In the genomic region with DNA sequence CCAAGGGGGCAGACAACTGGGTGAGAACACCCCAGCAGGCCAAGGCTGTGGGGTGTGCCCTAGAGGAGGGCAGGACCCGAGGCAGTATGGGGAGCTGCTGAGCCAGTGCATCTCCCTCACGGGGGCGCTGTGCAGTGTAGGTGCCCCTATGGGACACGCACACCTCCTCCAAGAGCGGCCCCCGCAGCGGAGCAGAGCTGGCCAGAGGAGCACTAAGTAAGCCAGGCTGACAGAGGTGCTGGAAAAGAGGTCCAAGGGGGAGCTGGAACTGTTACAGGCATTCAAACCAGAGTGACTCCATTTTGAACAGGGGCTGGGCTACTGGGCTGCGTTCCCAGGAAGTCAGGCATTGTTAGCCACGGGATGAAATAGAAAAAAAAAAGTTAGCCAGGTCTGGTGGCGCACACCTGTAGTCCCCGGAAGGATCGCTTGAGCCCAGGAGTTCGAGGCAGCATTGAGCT, we compare ENCODE assay signal across 8 cellular contexts. TPM values are rescaled to one million over a fixed set of nuclear protein-coding genes. Genes with fewer than 3 reads are reported as not detected.
DNase-seq lines count a peak whose midpoint lies in the region; ATAC-seq and TF ChIP-seq lines count a peak whose summit lies in the region.

No MANE protein-coding gene starts in this region.

- H3K9me3 ChIP-seq in AG04450 (ENCODE audit: control insufficient read depth, insufficient read depth, low read length) (no peaks in the 10 kb centered on the region; the same call in 1 of the 2 replicates), ovary (no peaks in the 10 kb centered on the region), thymus (ENCODE audit: control insufficient read depth) (no peaks in the 10 kb centered on the region)

- DNase-seq in AG04450 (ENCODE audit: low read depth, low spot score) (no peak), NCI-H69 (lab: John Stamatoyannopoulos, UW) (peak; percentile 72), fibroblast of the aortic adventitia (ENCODE audit: low read depth) (peak; percentile 20), ovary (peak; percentile 33 to 65 (median 50)), NCI-H446 treated with DMSO at 0.1 percent for 48 hours (lab: John Stamatoyannopoulos, UW) (no peak)
- peak; percentile 82 for DNase-seq in activated T-cell treated with anti-CD3 and anti-CD28 coated beads, Interleukin-2, amount 50 U/mL, for 1 hour

- CTCF ChIA-PET in AG04450 (lab: Charles Lee): interaction anchor here (0.9 to 3.5 kb wide), 12 partner anchors 9 to 220 kb away, joined by 3 to 14 read pairs (median 5); no protein-coding TSS in a partner anchor

- TF ChIP-seq EP300 in ovary (IDR thresholded peaks at IDR 0.05): no peak

- TF ChIP-seq CTCF in AG04450 (IDR thresholded peaks at IDR 0.05; ENCODE audit: low read depth, low read length): peak; percentile 22; the same call in 1 of the 2 replicates
- TF ChIP-seq CTCF in fibroblast of the aortic adventitia (IDR thresholded peaks at IDR 0.05; ENCODE audit: insufficient read depth, low read length): peak; percentile 26
- peak in 1 of 3 donors; percentile 13 for TF ChIP-seq CTCF in ovary (IDR thresholded peaks at IDR 0.05)

- H3K4me1 ChIP-seq in ovary (ENCODE audit: insufficient read depth) (no peaks in the 10 kb centered on the region), thymus (ENCODE audit: control insufficient read depth, insufficient read depth, low read length) (no peaks in the 10 kb centered on the region)

- H3K27ac ChIP-seq in AG04450 (ENCODE audit: low read depth, low read length) (no peak overlapping the region), ovary (no peak overlapping the region), thymus (ENCODE audit: low read depth) (no peak overlapping the region)

- peak; percentile 49 for ATAC-seq in GM18907 (IDR thresholded peaks at IDR 0.05; ENCODE audit: unreplicated experiment)

- H3K27me3 ChIP-seq in AG04450 (ENCODE audit: control insufficient read depth, insufficient read depth, low read length) (peaks cover 17% of the 10 kb centered on the region), ovary (no peaks in the 10 kb centered on the region), thymus (ENCODE audit: control insufficient read depth, insufficient read depth) (no peaks in the 10 kb centered on the region)

- POLR2A ChIA-PET in AG04450 (lab: Yijun Ruan, JAX): no interaction called here

- WGBS in ovary, 3 donors: 22 to 36% (median 24%) methylated on average over 13 of the region's 13 CpGs
- WGBS in thymus: 22% methylated on average over 13 of the region's 13 CpGs

- no peak for TF ChIP-seq POLR2A in ovary (IDR thresholded peaks at IDR 0.05)

- H3K4me3 ChIP-seq in AG04450 (ENCODE audit: low read depth, low read length) (peak overlapping the region; percentile 39), fibroblast of the aortic adventitia (ENCODE audit: low read depth, low read length) (peak overlapping the region; percentile 53), ovary (peak overlapping the region; percentile 35), thymus (ENCODE audit: low read length) (peak overlapping the region; percentile 58)

- no peaks in the 10 kb centered on the region for H3K36me3 ChIP-seq in ovary
- no peaks in the 10 kb centered on the region for H3K36me3 ChIP-seq in thymus (ENCODE audit: control insufficient read depth, insufficient read depth)

- intact Hi-C loops in ovary (cut with DNase I): loop anchor here in 3 of 4 donors (5.0 to 10.0 kb wide), 4 partner anchors 113 to 195 kb away; a partner anchor contains a TSS

RNA-seq across cellular contexts. Expression of a gene that starts 41.8 kb away (rescaled TPM):
- 26.3 and 36.7 TPM in 2 replicates for polyA plus RNA-seq in AG04450 (2011; rRNA removed)
- polyA minus RNA-seq in AG04450 (2011; rRNA and poly(A)+ RNA removed): 16.7 and 22.2 TPM in 2 replicates
- 13.7 and 17.1 TPM in 2 replicates for total RNA-seq in fibroblast of the aortic adventitia (ENCODE audit: low replicate concordance)
- 10 to 100 TPM; 25.9 to 59.9 (median 42.4) TPM for total RNA-seq in ovary
- 10 to 100 TPM in 1 of 2 donors, 1 to 10 TPM in 1; 6.4 to 55.7 TPM for polyA plus RNA-seq in ovary
- polyA plus RNA-seq in thymus: 17.1 TPM

RNA-seq across cellular contexts. Expression of a gene that starts 42.1 kb away (rescaled TPM):
- polyA plus RNA-seq in AG04450 (2011; rRNA removed) (33.3 and 42.8 TPM in 2 replicates), ovary (100 to 1,000 TPM in 1 of 2 donors, 1 to 10 TPM in 1; 5.4 to 163 TPM), thymus (32.1 TPM)
- polyA minus RNA-seq in AG04450 (2011; rRNA and poly(A)+ RNA removed): 14.5 and 16.8 TPM in 2 replicates
- total RNA-seq in fibroblast of the aortic adventitia (ENCODE audit: low replicate concordance) (31.9 and 48.9 TPM in 2 replicates), ovary (100 to 1,000 TPM in 3 of 7 donors, 10 to 100 TPM in 4; 67.7 to 178 (median 91.6) TPM)

Comparison
In these comparisons a context has a peak if more than half of its experiments do, and no peak if none do; other contexts are left out.
1. DNase-seq: peak in NCI-H69 (single experiment), activated T-cell treated with anti-CD3 and anti-CD28 coated beads, Interleukin-2, amount 50 U/mL, for 1 hour (single experiment), fibroblast of the aortic adventitia (single experiment) and ovary (5 of 5); none in AG04450 (single experiment) and NCI-H446 treated with DMSO at 0.1 percent for 48 hours (single experiment).
2. Peak in every context shown above with its lines, with median percentiles within 50 percentile points of each other: H3K4me3 ChIP-seq.